In genomic region chr11:66315921-66316811, GRCh38 we compare ENCODE assay signal across 9 cellular contexts. TPM values are rescaled to one million over a fixed set of nuclear protein-coding genes. Genes with fewer than 3 reads are reported as not detected.
DNase-seq lines count a peak whose midpoint lies in the region; TF ChIP-seq lines count a peak whose summit lies in the region.
"Had no signal": no experiment of that assay in that cellular context is flagged by ENCODE, and none has a peak within 500 bp of the region (broad histone marks: within the 10 kb centered on the region; RNA-seq: fewer than 3 reads in every experiment).

No MANE protein-coding gene starts in this region.

- DNase-seq in NCI-H774 (lab: John Stamatoyannopoulos, UW) (peak; percentile 17), smooth muscle cell (lab: John Stamatoyannopoulos, UW; ENCODE audit: unreplicated experiment) (no peak), GM10248 (ENCODE audit: extremely low spot score) (no peak), NCI-H82 treated with DMSO at 0.1 percent for 48 hours (lab: John Stamatoyannopoulos, UW; ENCODE audit: unreplicated experiment) (no peak)
- DNase-seq in activated T-helper 1 cell treated with anti-CD3 and anti-CD28 coated beads, Interleukin-12 subunit alpha, Interleukin-12 subunit beta, Interleukin-2, Interleukin-4 antibody, amounts not matched to agents 30 ng/mL and 10 ng/mL and 1 ng/mL, durations not matched to agents 14 hours and 24 hours and 36 hours (ENCODE audit: low spot score): no peak
- DNase-seq: stimulated activated CD4-positive, alpha-beta T cell treated with anti-CD3 and anti-CD28 coated beads, Interleukin-15, amount 100 ng/mL, for 24 hours; T-helper 2 cell had no signal

- TF ChIP-seq CTCF in smooth muscle cell (IDR thresholded peaks at IDR 0.05; ENCODE audit: borderline replicate concordance, insufficient read depth, poor library complexity, severe bottlenecking) (no peak), GM10248 (IDR thresholded peaks at IDR 0.05; ENCODE audit: control extremely low read depth, extremely low read depth, low read depth, missing control alignments) (no peak)

- H3K27ac Mint-ChIP-seq in activated T-helper 1 cell treated with anti-CD3 and anti-CD28 coated beads, Interleukin-12 subunit alpha, Interleukin-12 subunit beta, Interleukin-2, Interleukin-4 antibody, amounts not matched to agents 30 ng/mL and 10 ng/mL and 1 ng/mL, durations not matched to agents 14 hours and 24 hours and 36 hours: no peak overlapping the region

- H3K4me1 Mint-ChIP-seq in activated T-helper 1 cell treated with anti-CD3 and anti-CD28 coated beads, Interleukin-12 subunit alpha, Interleukin-12 subunit beta, Interleukin-2, Interleukin-4 antibody, amounts not matched to agents 30 ng/mL and 10 ng/mL and 1 ng/mL, durations not matched to agents 14 hours and 24 hours and 36 hours (ENCODE audit: low read depth): peaks cover 37% of the 10 kb centered on the region

- intact Hi-C loops in activated T-helper 1 cell treated with anti-CD3 and anti-CD28 coated beads, Interleukin-12 subunit alpha, Interleukin-12 subunit beta, Interleukin-2, Interleukin-4 antibody, amounts not matched to agents 30 ng/mL and 10 ng/mL and 1 ng/mL, durations not matched to agents 14 hours and 24 hours and 36 hours (cut with micrococcal nuclease): no loop called here

- H2AFZ ChIP-seq in smooth muscle cell (ENCODE audit: low read depth): no peak overlapping the region

- H3K27ac ChIP-seq in esophagus (ENCODE audit: low read depth in 2 of 2, low read length in 1 of 2) (peak overlapping the region; percentile 37 to 74), smooth muscle cell (ENCODE audit: low read depth) (peak overlapping the region; percentile 97)

- H3K9me3 Mint-ChIP-seq in activated T-helper 1 cell treated with anti-CD3 and anti-CD28 coated beads, Interleukin-12 subunit alpha, Interleukin-12 subunit beta, Interleukin-2, Interleukin-4 antibody, amounts not matched to agents 30 ng/mL and 10 ng/mL and 1 ng/mL, durations not matched to agents 14 hours and 24 hours and 36 hours: peaks cover 5% of the 10 kb centered on the region

- POLR2A ChIA-PET in GM10248 (lab: Yijun Ruan, JAX): interaction anchor here (0.6 kb wide), 1 partner anchor 810 kb away, joined by 6 read pairs; no protein-coding TSS in a partner anchor

- H3K4me3 ChIP-seq in esophagus (ENCODE audit: low read depth in 1 of 2, low read length in 2 of 2): peak overlapping the region; percentile 11 to 33
- peak overlapping the region; percentile 47 for H3K4me3 ChIP-seq in smooth muscle cell

- peak overlapping the region; percentile 51 for H3K9ac ChIP-seq in smooth muscle cell (ENCODE audit: low read depth)

- no peak overlapping the region for H3K4me3 Mint-ChIP-seq in activated T-helper 1 cell treated with anti-CD3 and anti-CD28 coated beads, Interleukin-12 subunit alpha, Interleukin-12 subunit beta, Interleukin-2, Interleukin-4 antibody, amounts not matched to agents 30 ng/mL and 10 ng/mL and 1 ng/mL, durations not matched to agents 14 hours and 24 hours and 36 hours

- peak overlapping the region; percentile 88 for H3K4me2 ChIP-seq in smooth muscle cell

- H3K9me3 ChIP-seq in esophagus (ENCODE audit: control insufficient read depth in 2 of 2, insufficient read depth in 1 of 2, low read depth in 1 of 2, low read length in 1 of 2): no peaks in the 10 kb centered on the region
- H3K9me3 ChIP-seq in smooth muscle cell (replicated peaks; ENCODE audit: low read depth): no peaks in the 10 kb centered on the region

- H3K36me3 ChIP-seq in esophagus (ENCODE audit: control insufficient read depth in 2 of 2, insufficient read depth in 2 of 2, low read length in 1 of 2) (no peaks in the 10 kb centered on the region), smooth muscle cell (ENCODE audit: low read depth) (no peaks in the 10 kb centered on the region)

- peaks cover 36% of the 10 kb centered on the region for H3F3A ChIP-seq in smooth muscle cell (ENCODE audit: low read depth)

- H4K20me1 ChIP-seq in smooth muscle cell (ENCODE audit: low read depth): peaks cover 4% of the 10 kb centered on the region

- no peaks in the 10 kb centered on the region for H3K27me3 ChIP-seq in esophagus (ENCODE audit: control insufficient read depth in 1 of 2, insufficient read depth in 2 of 2, low read length in 2 of 2)
- H3K27me3 ChIP-seq in smooth muscle cell (ENCODE audit: low read depth): no peaks in the 10 kb centered on the region

- peaks cover 9 to 26% of the 10 kb centered on the region in 2 donors for H3K4me1 ChIP-seq in esophagus (ENCODE audit: control insufficient read depth in 2 of 2, insufficient read depth in 2 of 2, low read length in 1 of 2)
- peaks cover 43% of the 10 kb centered on the region for H3K4me1 ChIP-seq in smooth muscle cell (ENCODE audit: low read depth)

- WGBS in esophagus, 2 donors: 42 to 57% methylated on average over 52 of the region's 52 CpGs
- 80% methylated on average over 52 of the region's 52 CpGs for WGBS in smooth muscle cell (ENCODE audit: low lambda C conversion rate)

- H3K79me2 ChIP-seq in smooth muscle cell (ENCODE audit: low read depth): peaks cover 28% of the 10 kb centered on the region

- CTCF ChIA-PET in GM10248 (lab: Yijun Ruan, JAX): interaction anchor here (0.8 to 1.6 kb wide), 6 partner anchors 13 to 73 kb away, joined by 3 to 4 read pairs (median 3); no protein-coding TSS in a partner anchor

- peaks cover 2% of the 10 kb centered on the region for H3K36me3 Mint-ChIP-seq in activated T-helper 1 cell treated with anti-CD3 and anti-CD28 coated beads, Interleukin-12 subunit alpha, Interleukin-12 subunit beta, Interleukin-2, Interleukin-4 antibody, amounts not matched to agents 30 ng/mL and 10 ng/mL and 1 ng/mL, durations not matched to agents 14 hours and 24 hours and 36 hours (ENCODE audit: low read depth)

- peaks cover 11% of the 10 kb centered on the region for H3K27me3 Mint-ChIP-seq in activated T-helper 1 cell treated with anti-CD3 and anti-CD28 coated beads, Interleukin-12 subunit alpha, Interleukin-12 subunit beta, Interleukin-2, Interleukin-4 antibody, amounts not matched to agents 30 ng/mL and 10 ng/mL and 1 ng/mL, durations not matched to agents 14 hours and 24 hours and 36 hours (ENCODE audit: insufficient read depth)

RNA-seq across cellular contexts. Expression of gene CD248, which starts 0.7 kb away (rescaled TPM):
- polyA plus RNA-seq in esophagus: 1 to 10 TPM; 1.4 to 3.3 TPM
- 29.0 and 35.5 TPM in 2 replicates for total RNA-seq in smooth muscle cell
- polyA plus RNA-seq in smooth muscle cell: 196 and 287 TPM in 2 replicates
- total RNA-seq in activated T-helper 1 cell treated with anti-CD3 and anti-CD28 coated beads, Interleukin-12 subunit alpha, Interleukin-12 subunit beta, Interleukin-2, Interleukin-4 antibody, amounts not matched to agents 30 ng/mL and 10 ng/mL and 1 ng/mL, durations not matched to agents 14 hours and 24 hours and 36 hours: 0.10 TPM in 1 of 2 replicates, not detected in the other
- total RNA-seq: HT1080 had no signal

RNA-seq across cellular contexts. Expression of gene RIN1, which starts 20.1 kb away (rescaled TPM):
- polyA plus RNA-seq in esophagus (10 to 100 TPM; 18.1 to 27.3 TPM), smooth muscle cell (15.3 and 18.3 TPM in 2 replicates)
- total RNA-seq in smooth muscle cell: 7.5 and 18.0 TPM in 2 replicates
- 0.78 and 0.86 TPM in 2 replicates for total RNA-seq in activated T-helper 1 cell treated with anti-CD3 and anti-CD28 coated beads, Interleukin-12 subunit alpha, Interleukin-12 subunit beta, Interleukin-2, Interleukin-4 antibody, amounts not matched to agents 30 ng/mL and 10 ng/mL and 1 ng/mL, durations not matched to agents 14 hours and 24 hours and 36 hours

RNA-seq across cellular contexts. Expression of gene TMEM151A, which starts 24.5 kb away (rescaled TPM):
- under 1 TPM; 0.01 to 0.04 TPM for polyA plus RNA-seq in esophagus
- 0.18 TPM in 1 of 2 replicates, not detected in the other for total RNA-seq in smooth muscle cell
- polyA plus RNA-seq in smooth muscle cell: 0.13 and 0.64 TPM in 2 replicates
- total RNA-seq in activated T-helper 1 cell treated with anti-CD3 and anti-CD28 coated beads, Interleukin-12 subunit alpha, Interleukin-12 subunit beta, Interleukin-2, Interleukin-4 antibody, amounts not matched to agents 30 ng/mL and 10 ng/mL and 1 ng/mL, durations not matched to agents 14 hours and 24 hours and 36 hours: not detected in 2 replicates
- total RNA-seq: HT1080 had no signal

RNA-seq across cellular contexts. Expression of gene YIF1A, which starts 27.2 kb away (rescaled TPM):
- polyA plus RNA-seq in esophagus: 10 to 100 TPM; 51.6 to 63.1 TPM
- total RNA-seq in smooth muscle cell: 110 and 195 TPM in 2 replicates
- 320 and 365 TPM in 2 replicates for polyA plus RNA-seq in smooth muscle cell
- total RNA-seq in activated T-helper 1 cell treated with anti-CD3 and anti-CD28 coated beads, Interleukin-12 subunit alpha, Interleukin-12 subunit beta, Interleukin-2, Interleukin-4 antibody, amounts not matched to agents 30 ng/mL and 10 ng/mL and 1 ng/mL, durations not matched to agents 14 hours and 24 hours and 36 hours: 125 and 127 TPM in 2 replicates

RNA-seq across cellular contexts. Expression of gene BRMS1, which starts 28.7 kb away (rescaled TPM):
- polyA plus RNA-seq in esophagus (10 to 100 TPM; 44.1 to 49.9 TPM), smooth muscle cell (44.2 and 56.7 TPM in 2 replicates)
- 22.7 and 23.8 TPM in 2 replicates for total RNA-seq in smooth muscle cell
- total RNA-seq in activated T-helper 1 cell treated with anti-CD3 and anti-CD28 coated beads, Interleukin-12 subunit alpha, Interleukin-12 subunit beta, Interleukin-2, Interleukin-4 antibody, amounts not matched to agents 30 ng/mL and 10 ng/mL and 1 ng/mL, durations not matched to agents 14 hours and 24 hours and 36 hours: 63.1 and 67.1 TPM in 2 replicates

Comparison
In these comparisons a context has a peak if more than half of its experiments do, and no peak if none do; other contexts are left out.
1. RNA of gene CD248, which starts 0.7 kb away (total RNA-seq): 29.0 to 35.5 TPM in smooth muscle cell; 0.10 TPM in activated T-helper 1 cell treated with anti-CD3 and anti-CD28 coated beads, Interleukin-12 subunit alpha, Interleukin-12 subunit beta, Interleukin-2, Interleukin-4 antibody, amounts not matched to agents 30 ng/mL and 10 ng/mL and 1 ng/mL, durations not matched to agents 14 hours and 24 hours and 36 hours; every median in the first group is over 10 times any median in the second.